ENCODE assay signal across 8 cellular contexts in the genomic region with DNA sequence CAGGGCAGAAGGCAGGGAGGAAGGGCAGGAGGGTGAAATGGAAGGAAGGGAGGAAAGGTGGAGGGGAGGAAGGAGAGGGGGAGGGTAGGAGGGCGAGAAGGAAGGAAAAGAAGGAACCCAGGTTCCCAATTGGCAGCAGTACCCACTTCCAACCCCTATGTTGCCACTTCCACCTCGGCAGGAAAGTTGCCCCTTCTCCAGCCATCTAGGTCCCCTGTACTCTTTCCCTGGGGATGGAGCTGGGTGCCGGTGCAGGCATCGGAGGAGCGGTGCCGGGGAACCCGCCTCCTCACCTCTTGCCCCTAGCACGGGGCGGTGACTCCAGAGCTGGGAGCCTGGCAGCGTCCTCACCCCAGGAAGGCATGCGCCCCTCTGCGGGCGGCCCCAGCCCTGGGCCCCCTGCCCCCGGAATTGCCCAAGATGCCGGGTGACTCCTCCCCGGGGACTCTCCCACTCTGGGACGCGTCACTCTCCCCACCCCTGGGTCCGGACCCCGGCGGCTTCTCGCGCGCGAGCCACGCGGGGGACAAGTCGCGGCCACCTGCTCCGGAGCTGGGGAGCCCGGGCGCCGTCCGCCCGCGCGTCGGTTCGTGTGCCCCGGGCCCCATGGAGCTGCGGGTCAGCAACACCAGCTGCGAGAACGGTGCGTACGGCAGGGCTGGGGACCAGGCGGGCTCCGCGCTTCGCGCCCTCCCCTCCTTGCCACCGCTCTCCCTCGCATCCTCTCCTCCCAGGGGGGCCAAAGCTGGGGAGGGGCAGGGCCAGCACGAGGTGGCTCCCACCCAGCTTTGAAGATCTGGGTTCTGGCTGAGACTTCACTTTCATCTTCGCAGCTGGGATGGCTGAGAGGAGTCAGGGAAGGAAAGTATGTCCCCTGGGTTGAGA. TPM values are rescaled to one million over a fixed set of nuclear protein-coding genes. Genes with fewer than 3 reads are reported as not detected.
DNase-seq lines count a peak whose midpoint lies in the region; ATAC-seq and TF ChIP-seq lines count a peak whose summit lies in the region.

TSS of gene NIPAL4 (plus strand) at position 499 of the 885 bp plus-strand sequence. CDS start at position 607, 108 bp downstream.

- H3K79me2 ChIP-seq in neural progenitor cell (ENCODE audit: low read depth): no peaks in the 10 kb centered on the region

- H3K9ac ChIP-seq in HUES48 (ENCODE audit: low read depth, low read length) (no peak within 1 kb of the TSS), neural progenitor cell (no peak within 1 kb of the TSS)

- H3K4me3 ChIP-seq in HUES48 (ENCODE audit: low read depth, low read length) (peak within 1 kb of the TSS; percentile 79), fibroblast of villous mesenchyme (ENCODE audit: low read depth, low read length) (peak within 1 kb of the TSS; percentile 53), neural progenitor cell (peak within 1 kb of the TSS; percentile 66), transverse colon (peak within 1 kb of the TSS; percentile 29 to 51 (median 36))

- peaks cover 26% of the 10 kb centered on the region for H3K27me3 Mint-ChIP-seq in neural progenitor cell (ENCODE audit: insufficient read depth, low read depth)

- in situ Hi-C loops in transverse colon (cut with MboI; ENCODE audit: low pct_ligation_motif_present in 1 of 4, low pct_unique_long_range_greater_than_20kb in 1 of 4, low sequenced_read_pairs in 3 of 4): no loop called here

- WGBS in transverse colon (ENCODE audit: low coverage in 1 of 2), 2 donors: 2 to 40% methylated on average over 1 to 53 of the region's 54 CpGs

- intact Hi-C loops in transverse colon (cut with DNase I; ENCODE audit: low total_unique reads): no loop called here

- H3K27ac ChIP-seq in HUES48 (ENCODE audit: low read depth, low read length) (no peak within 1 kb of the TSS), neural progenitor cell (no peak within 1 kb of the TSS), transverse colon (peak within 1 kb of the TSS; percentile 3 to 60 (median 43))

- no peak within 1 kb of the TSS for H3K27ac Mint-ChIP-seq in neural progenitor cell

- H3K36me3 ChIP-seq in HUES48 (ENCODE audit: control insufficient read depth, insufficient read depth, low read length): no peaks in the 10 kb centered on the region
- H3K36me3 ChIP-seq in neural progenitor cell: no peaks in the 10 kb centered on the region
- H3K36me3 ChIP-seq in transverse colon: no peaks in the 10 kb centered on the region

- H3K9me3 ChIP-seq in HUES48 (ENCODE audit: control insufficient read depth, insufficient read depth, low read length) (no peaks in the 10 kb centered on the region), neural progenitor cell (ENCODE audit: low read depth) (no peaks in the 10 kb centered on the region), transverse colon (no peaks in the 10 kb centered on the region)

- peaks cover 9% of the 10 kb centered on the region for H3F3A ChIP-seq in neural progenitor cell (ENCODE audit: low read depth)

- H3K4me1 ChIP-seq in HUES48 (ENCODE audit: control insufficient read depth, insufficient read depth, low read length) (peaks cover 25% of the 10 kb centered on the region), neural progenitor cell (peaks cover 17% of the 10 kb centered on the region), transverse colon (peaks cover 6 to 18% (median 12%) of the 10 kb centered on the region in 4 donors)

- peak; percentile 43 for DNase-seq in activated CD8-positive, alpha-beta memory T cell treated with anti-CD3 and anti-CD28 coated beads, Interleukin-2, amount 50 U/mL, for 4 hours
- DNase-seq in fibroblast of villous mesenchyme (ENCODE audit: low read depth) (peak; percentile 16), neural progenitor cell (ENCODE audit: low spot score) (peak; percentile 55), transverse colon (peak; percentile 24), NCI-H146 (lab: John Stamatoyannopoulos, UW) (no peak), NOMO-1 treated with dmso at 0.1 percent for 144 hours (lab: John Stamatoyannopoulos, UW; ENCODE audit: unreplicated experiment) (no peak)

- TF ChIP-seq CTCF in fibroblast of villous mesenchyme (IDR thresholded peaks at IDR 0.05; ENCODE audit: insufficient read depth, low read depth, low read length) (no peak), neural progenitor cell (IDR thresholded peaks at IDR 0.05) (no peak), transverse colon (IDR thresholded peaks at IDR 0.05) (no peak)

- peak within 1 kb of the TSS; percentile 94 for H2AFZ ChIP-seq in neural progenitor cell (replicated peaks)

- peak within 1 kb of the TSS; percentile 96 for H3K4me2 ChIP-seq in neural progenitor cell

- H3K4me1 Mint-ChIP-seq in neural progenitor cell: peaks cover 26% of the 10 kb centered on the region

- H3K4me3 Mint-ChIP-seq in neural progenitor cell: peak within 1 kb of the TSS; percentile 76

- TF ChIP-seq EP300 in transverse colon (IDR thresholded peaks at IDR 0.05; ENCODE audit: low read depth): no peak

- peaks cover 2% of the 10 kb centered on the region for H3K36me3 Mint-ChIP-seq in neural progenitor cell

- H3K27me3 ChIP-seq in HUES48 (ENCODE audit: control insufficient read depth, insufficient read depth, low read length): peaks cover 43% of the 10 kb centered on the region
- H3K27me3 ChIP-seq in neural progenitor cell: peaks cover 59% of the 10 kb centered on the region
- H3K27me3 ChIP-seq in transverse colon: peaks cover 26% of the 10 kb centered on the region

- ATAC-seq in GM21619 (IDR thresholded peaks at IDR 0.05; ENCODE audit: unreplicated experiment): no peak

- no peak for TF ChIP-seq POLR2A in transverse colon (IDR thresholded peaks at IDR 0.05)

- H4K20me1 ChIP-seq in neural progenitor cell (ENCODE audit: low read depth): no peaks in the 10 kb centered on the region

- no peaks in the 10 kb centered on the region for H3K9me3 Mint-ChIP-seq in neural progenitor cell

RNA-seq across cellular contexts. Expression of gene NIPAL4, which starts in this region (rescaled TPM):
- total RNA-seq in fibroblast of villous mesenchyme (1.7 and 2.3 TPM in 2 replicates), neural progenitor cell (ENCODE audit: low replicate concordance) (not detected in 2 replicates), transverse colon (under 1 TPM in 2 of 4 donors, not detected in 2; 0.48 to 0.82 TPM)

Comparison
In these comparisons a context has a peak if more than half of its experiments do, and no peak if none do; other contexts are left out.
1. Peak in DNase-seq, H3K4me3 ChIP-seq and H3K4me2 ChIP-seq in neural progenitor cell; RNA of the gene not detected or under 1 TPM.
2. Peak in DNase-seq, H3K4me3 ChIP-seq and H3K27ac ChIP-seq in transverse colon; RNA of the gene not detected or under 1 TPM.
3. DNase-seq: peak in activated CD8-positive, alpha-beta memory T cell treated with anti-CD3 and anti-CD28 coated beads, Interleukin-2, amount 50 U/mL, for 4 hours (single experiment) and fibroblast of villous mesenchyme (single experiment); none in NCI-H146 (single experiment) and NOMO-1 treated with dmso at 0.1 percent for 144 hours (single experiment).
4. Peak in every context shown above with its lines, with median percentiles within 50 percentile points of each other: H3K4me3 ChIP-seq.